In genomic region chr13:59722580-59722900, GRCh38 we compare ENCODE assay signal across 22 cellular contexts.
A peak's percentile ranks its signal among the peaks of the same experiment; 100 is the strongest.
DNase-seq lines count a peak whose midpoint lies in the region; ATAC-seq and TF ChIP-seq lines count a peak whose summit lies in the region.
"Had no signal": no experiment of that assay in that cellular context is flagged by ENCODE, and none has a peak within 500 bp of the region (broad histone marks: within the 10 kb centered on the region; RNA-seq: fewer than 3 reads in every experiment).

No MANE protein-coding gene starts in this region.

- peaks cover 8 to 17% (median 9%) of the 10 kb centered on the region in 4 donors for H3K4me1 Mint-ChIP-seq in CD4-positive, alpha-beta memory T cell
- no peaks in the 10 kb centered on the region for H3K4me1 Mint-ChIP-seq in Caco-2 (ENCODE audit: low read depth, unreplicated experiment)
- H3K4me1 Mint-ChIP-seq: B cell had no signal

- no peak overlapping the region for H3K27ac ChIP-seq in CD4-positive, alpha-beta memory T cell (ENCODE audit: low read depth, low read length)
- H3K27ac ChIP-seq in left lung, result no peak overlapping the region
- H3K27ac ChIP-seq: lower lobe of right lung, ovary, stomach, WERI-Rb-1 had no signal

- H3K27ac Mint-ChIP-seq in CD4-positive, alpha-beta memory T cell, result peak overlapping the region in 5 of 7 donors; percentile 4 to 59 (median 45)
- H3K27ac Mint-ChIP-seq in Caco-2 (ENCODE audit: unreplicated experiment), result no peak overlapping the region
- H3K27ac Mint-ChIP-seq: activated naive CD8-positive, alpha-beta T cell treated with anti-CD3 and anti-CD28 coated beads, Interleukin-2, amount 50 U/mL, for 24 hours; B cell; type B pancreatic cell had no signal

- H3K4me1 ChIP-seq in CD4-positive, alpha-beta memory T cell (ENCODE audit: insufficient read depth, low read length), result peaks cover 9% of the 10 kb centered on the region
- no peaks in the 10 kb centered on the region for H3K4me1 ChIP-seq in left lung
- peaks cover 14% of the 10 kb centered on the region for H3K4me1 ChIP-seq in Caco-2
- H3K4me1 ChIP-seq: lower lobe of right lung had no signal

- no peaks in the 10 kb centered on the region for H3K36me3 ChIP-seq in CD4-positive, alpha-beta memory T cell (ENCODE audit: insufficient read depth, low read length)
- H3K36me3 ChIP-seq in left lung (no peaks in the 10 kb centered on the region), Caco-2 (ENCODE audit: control insufficient read depth, insufficient read depth, low read length) (no peaks in the 10 kb centered on the region)
- H3K36me3 ChIP-seq: lower lobe of right lung, ovary, stomach, WERI-Rb-1 had no signal

- H3K4me3 Mint-ChIP-seq in CD4-positive, alpha-beta memory T cell, result peak overlapping the region in 1 of 8 donors; percentile 23
- H3K4me3 Mint-ChIP-seq in Caco-2 (ENCODE audit: unreplicated experiment), result no peak overlapping the region
- H3K4me3 Mint-ChIP-seq: activated naive CD8-positive, alpha-beta T cell treated with anti-CD3 and anti-CD28 coated beads, Interleukin-2, amount 50 U/mL, for 24 hours; B cell; type B pancreatic cell had no signal

- no peak overlapping the region for H3K4me3 ChIP-seq in CD4-positive, alpha-beta memory T cell (ENCODE audit: low read length in 2 of 2)
- H3K4me3 ChIP-seq in NB4 (ENCODE audit: low read depth, low read length) (no peak overlapping the region), left lung (no peak overlapping the region), Caco-2 (ENCODE audit: low read depth, low read length) (no peak overlapping the region)
- H3K4me3 ChIP-seq: lower lobe of right lung, ovary, stomach had no signal

- H3K36me3 Mint-ChIP-seq in CD4-positive, alpha-beta memory T cell, result no peaks in the 10 kb centered on the region
- H3K36me3 Mint-ChIP-seq in Caco-2 (ENCODE audit: insufficient read depth, unreplicated experiment), result peaks cover 7% of the 10 kb centered on the region
- H3K36me3 Mint-ChIP-seq: type B pancreatic cell had no signal

- DNase-seq in NOMO-1 treated with DMSO at 0.1 percent for 48 hours (lab: John Stamatoyannopoulos, UW; ENCODE audit: unreplicated experiment), result peak; percentile 6
- no peak for DNase-seq in NOMO-1 treated with dmso at 0.1 percent for 144 hours (lab: John Stamatoyannopoulos, UW; ENCODE audit: unreplicated experiment)
- DNase-seq in CD4-positive, alpha-beta memory T cell, result no peak
- peak; percentile 15 for DNase-seq in NB4 (ENCODE audit: low read depth)
- DNase-seq in left lung, result no peak
- no peak for DNase-seq in Caco-2
- no peak for DNase-seq in ecto neural progenitor cell (ENCODE audit: low spot score)
- DNase-seq in sciatic nerve (ENCODE audit: low spot score), result no peak
- DNase-seq: 8988T; activated naive CD8-positive, alpha-beta T cell treated with anti-CD3 and anti-CD28 coated beads, Interleukin-2, amount 50 U/mL, for 24 hours; activated T-cell treated with anti-CD3 and anti-CD28 coated beads, Interleukin-2, amount 50 U/mL, for 48 hours; H7; lower lobe of right lung; NCI-H2029 treated with DMSO at 0.1 percent for 48 hours; NCI-H510A; ovary; stimulated activated CD4-positive, alpha-beta T cell treated with anti-CD3 and anti-CD28 coated beads, Interleukin-2, amount 100 ng/mL, for 24 hours; stomach; SW 1271; WERI-Rb-1 had no signal

- ATAC-seq in left lung, result peak; percentile 26
- no peak for ATAC-seq in sciatic nerve
- ATAC-seq: activated naive CD8-positive, alpha-beta T cell treated with anti-CD3 and anti-CD28 coated beads, Interleukin-2, amount 50 U/mL, for 24 hours; lower lobe of right lung had no signal

- no peaks in the 10 kb centered on the region for H3K9me3 ChIP-seq in CD4-positive, alpha-beta memory T cell (ENCODE audit: control insufficient read depth in 1 of 2, low read length in 2 of 2)
- H3K9me3 ChIP-seq in left lung, result no peaks in the 10 kb centered on the region
- no peaks in the 10 kb centered on the region for H3K9me3 ChIP-seq in Caco-2
- H3K9me3 ChIP-seq: lower lobe of right lung, ovary, stomach had no signal

- TF ChIP-seq CTCF in NB4 (IDR thresholded peaks at IDR 0.05; ENCODE audit: low read depth, low read length) (no peak), left lung (IDR thresholded peaks at IDR 0.05) (no peak), Caco-2 (IDR thresholded peaks at IDR 0.05; ENCODE audit: insufficient read depth in 1 of 2, low read depth in 1 of 2, low read length in 1 of 2, severe bottlenecking in 1 of 2, unreplicated experiment in 1 of 2) (no peak)

- intact Hi-C loops in CD4-positive, alpha-beta memory T cell (cut with micrococcal nuclease), result no loop called here
- intact Hi-C loops in left lung (cut with DNase I), result no loop called here
- intact Hi-C loops in Caco-2 (cut with micrococcal nuclease; ENCODE audit: unreplicated experiment), result no loop called here
- intact Hi-C loops in sciatic nerve (cut with DNase I), result no loop called here

- CTCF ChIA-PET in CD4-positive, alpha-beta memory T cell (lab: Charles Lee; ENCODE audit: partially characterized antibody), result interaction anchor here (1.6 kb wide), 1 partner anchor 9 kb away, joined by 6 read pairs; no protein-coding TSS in a partner anchor
- CTCF ChIA-PET in Caco-2 (lab: Charles Lee), result no interaction called here

- H3K27me3 Mint-ChIP-seq in CD4-positive, alpha-beta memory T cell, result no peaks in the 10 kb centered on the region
- H3K27me3 Mint-ChIP-seq in Caco-2 (ENCODE audit: insufficient read depth, unreplicated experiment), result no peaks in the 10 kb centered on the region
- H3K27me3 Mint-ChIP-seq: activated naive CD8-positive, alpha-beta T cell treated with anti-CD3 and anti-CD28 coated beads, Interleukin-2, amount 50 U/mL, for 24 hours; B cell; type B pancreatic cell had no signal

- H3K9me3 Mint-ChIP-seq in CD4-positive, alpha-beta memory T cell, result no peaks in the 10 kb centered on the region
- H3K9me3 Mint-ChIP-seq in Caco-2 (ENCODE audit: unreplicated experiment), result no peaks in the 10 kb centered on the region
- H3K9me3 Mint-ChIP-seq: activated naive CD8-positive, alpha-beta T cell treated with anti-CD3 and anti-CD28 coated beads, Interleukin-2, amount 50 U/mL, for 24 hours; type B pancreatic cell had no signal

- POLR2A ChIA-PET in CD4-positive, alpha-beta memory T cell (lab: Charles Lee; ENCODE audit: partially characterized antibody), result no interaction called here
- POLR2A ChIA-PET in Caco-2 (lab: Charles Lee), result no interaction called here

- no peaks in the 10 kb centered on the region for H3K27me3 ChIP-seq in CD4-positive, alpha-beta memory T cell (ENCODE audit: insufficient read depth, low read length)
- H3K27me3 ChIP-seq in left lung (no peaks in the 10 kb centered on the region), Caco-2 (replicated peaks; ENCODE audit: control insufficient read depth, insufficient read depth, low read length) (no peaks in the 10 kb centered on the region)
- H3K27me3 ChIP-seq: ovary, stomach had no signal

- no peak for TF ChIP-seq POLR2A in NB4 (IDR thresholded peaks at IDR 0.05; ENCODE audit: extremely low read depth, insufficient read length)

- no TSS peak for BruUV-seq in Caco-2 (replicated peaks; lab: Mats Ljungman, UMichigan)

Comparison
In these comparisons a context has a peak if more than half of its experiments do, and no peak if none do; other contexts are left out.
1. DNase-seq: peak in NOMO-1 treated with DMSO at 0.1 percent for 48 hours (single experiment) and NB4 (single experiment); none in NOMO-1 treated with dmso at 0.1 percent for 144 hours (single experiment), CD4-positive, alpha-beta memory T cell (0 of 5), left lung (0 of 2), Caco-2 (0 of 2), ecto neural progenitor cell (single experiment) and sciatic nerve (single experiment).